In genomic region chr11:29260939-29261705, GRCh38 we compare ENCODE assay signal across 1 cellular context.
TF ChIP-seq lines count a peak whose summit lies in the region.

No MANE protein-coding gene starts in this region.

TF ChIP-seq in H1, 55 proteins besides CTCF, POLR2A, EP300 and RAD21:
- no peak for TF ChIP-seq KDM1A (IDR thresholded peaks at IDR 0.05; ENCODE audit: borderline replicate concordance, low read length)
- no peak for TF ChIP-seq POLR2AphosphoS5 (IDR thresholded peaks at IDR 0.05; ENCODE audit: low read depth, low read length)
- no peak for TF ChIP-seq CBX5 (IDR thresholded peaks at IDR 0.05; ENCODE audit: low read depth, low read length)
- TF ChIP-seq RBBP5 (IDR thresholded peaks at IDR 0.05; ENCODE audit: borderline replicate concordance, low read depth, low read length): no peak
- TF ChIP-seq CEBPB (IDR thresholded peaks at IDR 0.05; ENCODE audit: low read depth, low read length): no peak
- no peak for TF ChIP-seq BACH1 (IDR thresholded peaks at IDR 0.05; ENCODE audit: low read length)
- no peak for TF ChIP-seq PHF8 (conservative IDR thresholded peaks at IDR 0.05; ENCODE audit: low read depth, low read length)
TF ChIP-seq in H1: peak in this region for 0.
